16 cellular contexts compared by ENCODE assay signal in genomic region chr14:39977198-39977597, GRCh38.
DNase-seq lines count a peak whose midpoint lies in the region; ATAC-seq and TF ChIP-seq lines count a peak whose summit lies in the region.
"Had no signal": no experiment of that assay in that cellular context is flagged by ENCODE, and none has a peak within 500 bp of the region (broad histone marks: within the 10 kb centered on the region; RNA-seq: fewer than 3 reads in every experiment).

No MANE protein-coding gene starts in this region.

- H3K4me3 ChIP-seq in OCI-LY1 (ENCODE audit: low read depth, low read length, poor library complexity, severe bottlenecking), result no peak overlapping the region
- no peak overlapping the region for H3K4me3 ChIP-seq in tibial artery
- H3K4me3 ChIP-seq: BLaER1, SK-N-MC had no signal

- H2AFZ ChIP-seq in OCI-LY1 (ENCODE audit: low read length), result peak overlapping the region; percentile 87

- no peak overlapping the region for H3K9ac ChIP-seq in OCI-LY1 (ENCODE audit: low read length)
- H3K9ac ChIP-seq: BLaER1 had no signal

- no peak for ATAC-seq in HG03175 (IDR thresholded peaks at IDR 0.05; ENCODE audit: unreplicated experiment)
- ATAC-seq: HCT116 had no signal

- H3K27me3 ChIP-seq in OCI-LY1 (ENCODE audit: insufficient read depth, low read length), result no peaks in the 10 kb centered on the region
- H3K27me3 ChIP-seq in tibial artery, result no peaks in the 10 kb centered on the region
- H3K27me3 ChIP-seq: BLaER1 had no signal

- intact Hi-C loops in tibial artery (cut with DNase I; ENCODE audit: low total_unique reads), result no loop called here

- H3K27ac ChIP-seq in OCI-LY1 (ENCODE audit: low read depth, low read length, poor library complexity, severe bottlenecking) (no peak overlapping the region), tibial artery (no peak overlapping the region)
- H3K27ac ChIP-seq: BLaER1, SK-N-MC had no signal

- H3K4me2 ChIP-seq in OCI-LY1 (ENCODE audit: low read length), result no peak overlapping the region
- H3K4me2 ChIP-seq: BLaER1 had no signal

- H3K36me3 ChIP-seq in OCI-LY1 (ENCODE audit: insufficient read depth, low read length), result no peaks in the 10 kb centered on the region
- no peaks in the 10 kb centered on the region for H3K36me3 ChIP-seq in tibial artery
- H3K36me3 ChIP-seq: BLaER1 had no signal

- no peaks in the 10 kb centered on the region for H3K4me1 ChIP-seq in OCI-LY1 (ENCODE audit: insufficient read depth, low read length, severe bottlenecking)
- peaks cover 0 to 5% (median 0%) of the 10 kb centered on the region in 4 donors for H3K4me1 ChIP-seq in tibial artery
- H3K4me1 ChIP-seq: BLaER1 had no signal

- no peaks in the 10 kb centered on the region for H3F3A ChIP-seq in OCI-LY1 (ENCODE audit: insufficient read depth, low read length)

- H4K20me1 ChIP-seq in OCI-LY1 (ENCODE audit: insufficient read depth, low read length), result no peaks in the 10 kb centered on the region
- H4K20me1 ChIP-seq: BLaER1 had no signal

- peak; percentile 34 for DNase-seq in DMS153 (lab: John Stamatoyannopoulos, UW)
- peak; percentile 14 for DNase-seq in NCI-H1417 treated with DMSO at 0.1 percent for 48 hours (lab: John Stamatoyannopoulos, UW)
- peak; percentile 80 to 92 for DNase-seq in NCI-H2081 (lab: John Stamatoyannopoulos, UW)
- no peak for DNase-seq in activated CD8-positive, alpha-beta memory T cell treated with anti-CD3 and anti-CD28 coated beads for 24 hours
- DNase-seq in tibial artery, result no peak
- DNase-seq: CD4-positive, alpha-beta memory T cell; DMS79; GOT3; KBM-7; NCI-H524; Right ventricle myocardium superior had no signal

- TF ChIP-seq CTCF in OCI-LY1 (IDR thresholded peaks at IDR 0.05; ENCODE audit: low read length) (no peak), tibial artery (IDR thresholded peaks at IDR 0.05) (no peak)

- H3K79me2 ChIP-seq in OCI-LY1 (ENCODE audit: insufficient read depth, low read length), result no peaks in the 10 kb centered on the region

- H3K9me3 ChIP-seq in OCI-LY1 (ENCODE audit: low read length), result no peaks in the 10 kb centered on the region
- no peaks in the 10 kb centered on the region for H3K9me3 ChIP-seq in tibial artery
- H3K9me3 ChIP-seq: BLaER1 had no signal

- no peaks in the 10 kb centered on the region for H3K9me2 ChIP-seq in OCI-LY1 (ENCODE audit: low read depth, low read length)

Comparison
In these comparisons a context has a peak if more than half of its experiments do, and no peak if none do; other contexts are left out.
1. DNase-seq: peak in DMS153 (single experiment), NCI-H1417 treated with DMSO at 0.1 percent for 48 hours (single experiment) and NCI-H2081 (2 of 2); none in activated CD8-positive, alpha-beta memory T cell treated with anti-CD3 and anti-CD28 coated beads for 24 hours (single experiment) and tibial artery (0 of 2).